13 cellular contexts compared by ENCODE assay signal in the genomic region with DNA sequence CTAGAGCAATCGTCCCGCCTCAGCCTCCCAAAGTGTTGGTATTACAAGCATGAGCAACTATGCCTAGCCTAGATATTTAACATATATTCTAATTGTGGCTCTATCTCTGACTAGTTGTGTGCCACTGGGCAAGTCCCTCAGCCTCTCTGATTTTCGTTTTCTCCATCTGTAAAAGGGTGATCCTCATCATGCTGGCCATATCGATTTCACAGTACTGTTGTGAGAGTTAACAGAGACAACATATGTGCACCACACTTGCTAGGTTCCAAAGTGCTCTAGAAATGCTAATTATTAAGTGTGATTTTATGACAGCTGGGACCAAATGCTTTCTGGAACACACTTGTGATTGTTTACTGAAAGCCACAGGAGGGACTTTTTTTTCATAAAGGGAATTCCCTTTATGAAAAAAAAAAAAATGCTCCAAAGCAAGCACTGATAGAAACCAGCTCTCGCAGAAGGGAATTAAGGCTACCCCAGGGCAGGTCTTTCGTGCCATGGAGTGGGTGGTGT.
DNase-seq lines count a peak whose midpoint lies in the region; ATAC-seq lines count a peak whose summit lies in the region.
"Had no signal": no experiment of that assay in that cellular context is flagged by ENCODE, and none has a peak within 500 bp of the region (broad histone marks: within the 10 kb centered on the region; RNA-seq: fewer than 3 reads in every experiment).

No MANE protein-coding gene starts in this region.

- H3K9me3 ChIP-seq in aorta (ENCODE audit: control insufficient read depth, low read length) (no peaks in the 10 kb centered on the region), Karpas-422 (ENCODE audit: low read length) (no peaks in the 10 kb centered on the region)
- H3K9me3 ChIP-seq: adrenal gland had no signal

- H3K27ac ChIP-seq in aorta (ENCODE audit: low read depth in 1 of 2, low read length in 2 of 2), result no peak overlapping the region
- H3K27ac ChIP-seq in Karpas-422 (ENCODE audit: low read length), result no peak overlapping the region
- H3K27ac ChIP-seq: adrenal gland, neural progenitor cell, VCaP had no signal

- H3K4me3 ChIP-seq in aorta (ENCODE audit: low read length in 2 of 2) (no peak overlapping the region), Karpas-422 (ENCODE audit: low read length) (no peak overlapping the region)
- H3K4me3 ChIP-seq: adrenal gland, neural progenitor cell had no signal

- no peaks in the 10 kb centered on the region for H3K79me2 ChIP-seq in Karpas-422 (ENCODE audit: low read length)

- no peak overlapping the region for H3K4me2 ChIP-seq in Karpas-422 (ENCODE audit: low read depth, low read length, poor library complexity, severe bottlenecking)
- H3K4me2 ChIP-seq: neural progenitor cell had no signal

- no peaks in the 10 kb centered on the region for H3K4me1 ChIP-seq in aorta (ENCODE audit: control insufficient read depth in 1 of 2, insufficient read depth in 2 of 2, low read length in 2 of 2)
- no peaks in the 10 kb centered on the region for H3K4me1 ChIP-seq in Karpas-422 (ENCODE audit: low read length)
- H3K4me1 ChIP-seq: adrenal gland had no signal

- DNase-seq in aorta (no peak), left ventricle myocardium superior (no peak), Karpas-422 (no peak), amniotic stem cell (lab: John Stamatoyannopoulos, UW) (no peak)
- DNase-seq: adrenal gland, COR-L47 had no signal

- H3K27me3 ChIP-seq in aorta (ENCODE audit: control insufficient read depth in 1 of 2, insufficient read depth in 2 of 2, low read length in 1 of 2) (no peaks in the 10 kb centered on the region), Karpas-422 (ENCODE audit: low read length) (0 out of 2 replicates have a peak, but pooled peaks cover 2% of the 10 kb centered on the region)
- H3K27me3 ChIP-seq: adrenal gland, neural progenitor cell had no signal

- no peak overlapping the region for H2AFZ ChIP-seq in Karpas-422 (ENCODE audit: low read length)
- H2AFZ ChIP-seq: neural progenitor cell had no signal

- H3K9ac ChIP-seq in Karpas-422 (ENCODE audit: low read length), result no peak overlapping the region
- H3K9ac ChIP-seq: neural progenitor cell had no signal

- H4K20me1 ChIP-seq in Karpas-422 (ENCODE audit: insufficient read depth, low read depth, low read length), result no peaks in the 10 kb centered on the region

- intact Hi-C loops in aorta (cut with DNase I), result no loop called here
- intact Hi-C loops in left ventricle myocardium superior (cut with micrococcal nuclease), result no loop called here

- H3K36me3 ChIP-seq in aorta (ENCODE audit: control insufficient read depth in 1 of 2, insufficient read depth in 2 of 2, low read length in 1 of 2), result peaks cover 9 to 16% of the 10 kb centered on the region in 2 donors
- no peaks in the 10 kb centered on the region for H3K36me3 ChIP-seq in Karpas-422 (ENCODE audit: insufficient read depth, low read length)
- H3K36me3 ChIP-seq: adrenal gland, neural progenitor cell had no signal

- peak; percentile 63 for ATAC-seq in GM18498 (IDR thresholded peaks at IDR 0.05; ENCODE audit: unreplicated experiment)
- ATAC-seq in GM19328 (IDR thresholded peaks at IDR 0.05; ENCODE audit: unreplicated experiment), result peak; percentile 47
- peak; percentile 80 for ATAC-seq in HG02840 (IDR thresholded peaks at IDR 0.05; ENCODE audit: low FRiP score, unreplicated experiment)
- peak; percentile 67 for ATAC-seq in HG03565 (IDR thresholded peaks at IDR 0.05; ENCODE audit: unreplicated experiment)
- no peak for ATAC-seq in aorta (ENCODE audit: low FRiP score)
- ATAC-seq in left ventricle myocardium superior, result no peak
- ATAC-seq: Panc1 had no signal

- H3K9me2 ChIP-seq in Karpas-422 (replicated peaks; ENCODE audit: insufficient read depth, low read length), result no peaks in the 10 kb centered on the region

- WGBS in aorta, 2 donors, result 88 to 92% methylated on average over 6 of the region's 6 CpGs

Comparison
In these comparisons a context has a peak if more than half of its experiments do, and no peak if none do; other contexts are left out.
1. ATAC-seq: peak in GM18498 (single experiment), GM19328 (single experiment), HG02840 (single experiment) and HG03565 (single experiment); none in aorta (single experiment) and left ventricle myocardium superior (single experiment).